1 cellular context compared by ENCODE assay signal in genomic region chr19:50026550-50026906, GRCh38.
TF ChIP-seq lines count a peak whose summit lies in the region.

No MANE protein-coding gene starts in this region.

TF ChIP-seq in IMR-90, 13 proteins besides CTCF, POLR2A, EP300 and RAD21 (continued from another document):
- TF ChIP-seq MAFK (IDR thresholded peaks at IDR 0.05; ENCODE audit: low read depth, low read length) = no peak
- no peak for TF ChIP-seq MAZ (IDR thresholded peaks at IDR 0.05; ENCODE audit: borderline replicate concordance, low read depth, low read length)
- no peak for TF ChIP-seq SMC3 (IDR thresholded peaks at IDR 0.05; ENCODE audit: low read depth, low read length)
- no peak for TF ChIP-seq CHD1 (IDR thresholded peaks at IDR 0.05; ENCODE audit: low read depth, low read length)
- no peak for TF ChIP-seq RFX5 (IDR thresholded peaks at IDR 0.05; ENCODE audit: low read depth, low read length)
- no peak for TF ChIP-seq CEBPB (IDR thresholded peaks at IDR 0.05; ENCODE audit: low read depth, low read length)
- TF ChIP-seq NFE2L2 (IDR thresholded peaks at IDR 0.05; ENCODE audit: low read depth, low read length) = no peak
- no peak for TF ChIP-seq BHLHE40 (IDR thresholded peaks at IDR 0.05; ENCODE audit: low read depth, low read length)
- no peak for TF ChIP-seq FOS (IDR thresholded peaks at IDR 0.05; ENCODE audit: low read depth, low read length)
- no peak for TF ChIP-seq USF2 (IDR thresholded peaks at IDR 0.05; ENCODE audit: low read depth, low read length)
